8 cellular contexts compared by ENCODE assay signal in the genomic region with DNA sequence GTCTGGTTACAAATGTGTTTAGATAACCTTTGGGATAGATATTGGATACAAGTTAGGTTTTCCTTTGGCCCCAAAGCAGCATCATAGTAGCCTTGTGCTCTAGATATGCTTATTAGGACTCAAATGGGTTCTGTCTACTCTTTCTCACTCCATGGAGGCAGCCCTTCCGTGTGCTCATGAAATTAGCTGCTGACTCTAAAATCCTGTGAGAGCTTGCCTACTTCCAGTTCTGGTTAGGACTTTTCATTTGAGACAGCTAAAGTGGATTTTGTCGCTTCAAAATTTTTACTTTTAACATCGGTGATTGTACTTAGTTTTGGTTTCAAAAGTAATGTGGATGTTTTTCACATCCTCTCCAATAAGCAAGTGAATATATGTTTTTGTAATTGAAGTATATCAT. TPM values are rescaled to one million over a fixed set of nuclear protein-coding genes. Genes with fewer than 3 reads are reported as not detected.
A peak's percentile ranks its signal among the peaks of the same experiment; 100 is the strongest.
DNase-seq lines count a peak whose midpoint lies in the region; TF ChIP-seq lines count a peak whose summit lies in the region.

No MANE protein-coding gene starts in this region.

- CTCF ChIA-PET in AG04450 (lab: Charles Lee): interaction anchor here (0.7 to 6.0 kb wide), 4 partner anchors 10 to 534 kb away, joined by 3 to 54 read pairs (median 3); no protein-coding TSS in a partner anchor

- TF ChIP-seq CTCF in AG04450 (IDR thresholded peaks at IDR 0.05; ENCODE audit: low read depth, low read length) (no peak), coronary artery (IDR thresholded peaks at IDR 0.05) (no peak)

- peak overlapping the region; percentile 66 for H3K4me3 ChIP-seq in AG04450 (ENCODE audit: low read depth, low read length)
- peak overlapping the region; percentile 94 for H3K4me3 ChIP-seq in MG63
- peak overlapping the region; percentile 88 for H3K4me3 ChIP-seq in coronary artery

- H3K9me3 ChIP-seq in AG04450 (ENCODE audit: control insufficient read depth, insufficient read depth, low read length) (no peaks in the 10 kb centered on the region), MG63 (no peaks in the 10 kb centered on the region)

- POLR2A ChIA-PET in AG04450 (lab: Yijun Ruan, JAX): interaction anchor here (0.6 to 2.6 kb wide), 5 partner anchors 27 to 111 kb away, joined by 3 to 21 read pairs (median 5); no protein-coding TSS in a partner anchor

- peaks cover 55% of the 10 kb centered on the region for H3K36me3 ChIP-seq in MG63

- no peaks in the 10 kb centered on the region for H3K27me3 ChIP-seq in AG04450 (ENCODE audit: control insufficient read depth, insufficient read depth, low read length)
- H3K27me3 ChIP-seq in MG63: no peaks in the 10 kb centered on the region

- DNase-seq in AG04450 (ENCODE audit: low read depth, low spot score) (no peak), MG63 (no peak), coronary artery (ENCODE audit: low spot score) (no peak), myocyte (ENCODE audit: low read depth) (peak; percentile 33), SW480 (ENCODE audit: low spot score) (no peak), DMS114 treated with DMSO at 0.1 percent for 48 hours (lab: John Stamatoyannopoulos, UW; ENCODE audit: unreplicated experiment) (no peak), Ammon's horn (ENCODE audit: low spot score) (no peak), NCI-H345 (lab: John Stamatoyannopoulos, UW) (no peak)

- no peak overlapping the region for H3K27ac ChIP-seq in AG04450 (ENCODE audit: low read depth, low read length)
- H3K27ac ChIP-seq in coronary artery: peak overlapping the region; percentile 97 to 99

RNA-seq across cellular contexts. Expression of gene CDV3, which starts 1.6 kb away (rescaled TPM):
- polyA plus RNA-seq in AG04450 (2011; rRNA removed): 131 and 164 TPM in 2 replicates
- 81.9 and 122 TPM in 2 replicates for polyA minus RNA-seq in AG04450 (2011; rRNA and poly(A)+ RNA removed)
- 136 and 146 TPM in 2 replicates for total RNA-seq in MG63 (2014; rRNA removed; shearing (Covaris generic); ENCODE audit: low replicate concordance)
- 396 and 434 TPM in 2 replicates for total RNA-seq in myocyte
- polyA plus RNA-seq in myocyte (2012): 192 TPM
